Comparison of ENCODE assay signal across 8 cellular contexts in genomic region chr2:171210864-171211431, GRCh38. TPM values are rescaled to one million over a fixed set of nuclear protein-coding genes. Genes with fewer than 3 reads are reported as not detected.
A peak's percentile ranks its signal among the peaks of the same experiment; 100 is the strongest.
DNase-seq lines count a peak whose midpoint lies in the region; ATAC-seq and TF ChIP-seq lines count a peak whose summit lies in the region.

No MANE protein-coding gene starts in this region.

- peak overlapping the region in 1 of 10 donors; percentile 26 for H3K27ac ChIP-seq in heart right ventricle

- 71 to 78% methylated on average over 8 of the region's 8 CpGs for WGBS in heart right ventricle, 2 donors

- H3K4me3 ChIP-seq in GM06990 (replicated peaks; ENCODE audit: low read depth, low read length) = peak overlapping the region; percentile 41
- H3K4me3 ChIP-seq in heart right ventricle = no peak overlapping the region

- H3K27ac Mint-ChIP-seq in activated naive CD4-positive, alpha-beta T cell treated with anti-CD3 and anti-CD28 coated beads, Interleukin-2, amount 50 U/mL, for 72 hours = peak overlapping the region; percentile 27 to 70

- intact Hi-C loops in heart right ventricle (cut with DNase I) = no loop called here

- H3K27me3 ChIP-seq in GM06990 (replicated peaks; ENCODE audit: control insufficient read depth, insufficient read depth, low read length) (no peaks in the 10 kb centered on the region), heart right ventricle (peaks cover 0 to 21% (median 7%) of the 10 kb centered on the region in 7 donors)

- H3K36me3 ChIP-seq in GM06990 (ENCODE audit: control insufficient read depth, insufficient read depth, low read length) = no peaks in the 10 kb centered on the region
- no peaks in the 10 kb centered on the region for H3K36me3 ChIP-seq in heart right ventricle

- TF ChIP-seq CTCF in GM06990 (IDR thresholded peaks at IDR 0.05; ENCODE audit: insufficient read depth, low read length, poor library complexity, severe bottlenecking) (no peak), heart right ventricle (IDR thresholded peaks at IDR 0.05) (no peak)

- peak; percentile 36 for DNase-seq in GM06990 (ENCODE audit: extremely low read depth, insufficient read length)
- DNase-seq in NOMO-1 (lab: John Stamatoyannopoulos, UW; ENCODE audit: unreplicated experiment in 2 of 2) = peak; percentile 13 to 71
- DNase-seq in activated naive CD4-positive, alpha-beta T cell treated with anti-CD3 and anti-CD28 coated beads, Interleukin-2, amount 50 U/mL, for 72 hours (ENCODE audit: low spot score in 2 of 2) = peak in 1 of 2 donors; percentile 17
- DNase-seq in NCI-H1436 treated with DMSO at 0.1 percent for 48 hours (lab: John Stamatoyannopoulos, UW) = no peak
- no peak for DNase-seq in dedifferentiated amniotic fluid mesenchymal stem cell (ENCODE audit: extremely low spot score)
- DNase-seq in heart right ventricle = no peak
- no peak for DNase-seq in NCI-H1105 (lab: John Stamatoyannopoulos, UW)

- peaks cover 0 to 6% of the 10 kb centered on the region in 2 donors for H3K9me3 Mint-ChIP-seq in activated naive CD4-positive, alpha-beta T cell treated with anti-CD3 and anti-CD28 coated beads, Interleukin-2, amount 50 U/mL, for 72 hours

- no peaks in the 10 kb centered on the region for H3K36me3 Mint-ChIP-seq in activated naive CD4-positive, alpha-beta T cell treated with anti-CD3 and anti-CD28 coated beads, Interleukin-2, amount 50 U/mL, for 72 hours

- H3K9me3 ChIP-seq in heart right ventricle = no peaks in the 10 kb centered on the region

- no peaks in the 10 kb centered on the region for H3K4me1 ChIP-seq in heart right ventricle

- ATAC-seq in GM21786 (IDR thresholded peaks at IDR 0.05; ENCODE audit: unreplicated experiment) (peak; percentile 82), heart right ventricle (no peak)
- ATAC-seq in activated naive CD4-positive, alpha-beta T cell treated with anti-CD3 and anti-CD28 coated beads, Interleukin-2, amount 50 U/mL, for 72 hours = peak; percentile 82 to 97

RNA-seq across cellular contexts. Expression of gene TLK1, which starts 50.3 kb away (rescaled TPM):
- 10 to 100 TPM; 56.9 to 81.0 TPM for total RNA-seq in activated naive CD4-positive, alpha-beta T cell treated with anti-CD3 and anti-CD28 coated beads, Interleukin-2, amount 50 U/mL, for 72 hours
- total RNA-seq in heart right ventricle = 10 to 100 TPM; 27.6 to 41.8 (median 31.8) TPM
- 10 to 100 TPM in 1 of 2 donors, 1 to 10 TPM in 1; 5.8 to 11.6 TPM for polyA plus RNA-seq in heart right ventricle

Comparison
In these comparisons a context has a peak if more than half of its experiments do, and no peak if none do; other contexts are left out.
1. DNase-seq: peak in GM06990 (single experiment) and NOMO-1 (2 of 2); none in NCI-H1436 treated with DMSO at 0.1 percent for 48 hours (single experiment), dedifferentiated amniotic fluid mesenchymal stem cell (single experiment), heart right ventricle (0 of 2) and NCI-H1105 (single experiment).
2. ATAC-seq: peak in GM21786 (single experiment) and activated naive CD4-positive, alpha-beta T cell treated with anti-CD3 and anti-CD28 coated beads, Interleukin-2, amount 50 U/mL, for 72 hours (2 of 2); none in heart right ventricle (0 of 8).